In genomic region chr13:44052843-44053607, GRCh38 we compare ENCODE assay signal across 11 cellular contexts.
DNase-seq lines count a peak whose midpoint lies in the region; ATAC-seq, FAIRE-seq and TF ChIP-seq lines count a peak whose summit lies in the region.
"Had no signal": no experiment of that assay in that cellular context is flagged by ENCODE, and none has a peak within 500 bp of the region (broad histone marks: within the 10 kb centered on the region; RNA-seq: fewer than 3 reads in every experiment).

No MANE protein-coding gene starts in this region.

- H3K36me3 ChIP-seq in sigmoid colon: no peaks in the 10 kb centered on the region
- H3K36me3 ChIP-seq in CD8-positive, alpha-beta T cell (ENCODE audit: insufficient read depth, low read length): no peaks in the 10 kb centered on the region
- H3K36me3 ChIP-seq in kidney (ENCODE audit: control insufficient read depth in 1 of 2, insufficient read depth in 2 of 2, low read length in 2 of 2): no peaks in the 10 kb centered on the region

- no peaks in the 10 kb centered on the region for H3K36me3 Mint-ChIP-seq in chondrocyte (ENCODE audit: low read depth)
- no peaks in the 10 kb centered on the region for H3K36me3 Mint-ChIP-seq in CD8-positive, alpha-beta T cell
- H3K36me3 Mint-ChIP-seq: naive thymus-derived CD8-positive, alpha-beta T cell had no signal

- no peak for TF ChIP-seq POLR2A in sigmoid colon (IDR thresholded peaks at IDR 0.05)

- H3K27ac ChIP-seq in sigmoid colon (peak overlapping the region; percentile 15 to 53 (median 38)), kidney (ENCODE audit: low read depth in 2 of 2, low read length in 2 of 2) (peak overlapping the region in 1 of 2 donors; percentile 23)
- H3K27ac ChIP-seq in CD8-positive, alpha-beta T cell (ENCODE audit: low read depth, low read length): no peak overlapping the region

- H3K4me1 Mint-ChIP-seq in chondrocyte (ENCODE audit: low read depth): peaks cover 52% of the 10 kb centered on the region
- no peaks in the 10 kb centered on the region for H3K4me1 Mint-ChIP-seq in CD8-positive, alpha-beta T cell (ENCODE audit: low read depth)

- POLR2A ChIA-PET in CD8-positive, alpha-beta T cell (lab: Charles Lee): no interaction called here

- H3K4me3 Mint-ChIP-seq in chondrocyte (ENCODE audit: unreplicated experiment): peak overlapping the region; percentile 37
- no peak overlapping the region for H3K4me3 Mint-ChIP-seq in CD8-positive, alpha-beta T cell
- H3K4me3 Mint-ChIP-seq: activated T-cell treated with anti-CD3 and anti-CD28 coated beads, Interleukin-2, amount 50 U/mL, for 24 hours; naive thymus-derived CD8-positive, alpha-beta T cell; T-helper 17 cell had no signal

- no peaks in the 10 kb centered on the region for H3K27me3 ChIP-seq in sigmoid colon
- no peaks in the 10 kb centered on the region for H3K27me3 ChIP-seq in CD8-positive, alpha-beta T cell (ENCODE audit: insufficient read depth, low read length)

- no peaks in the 10 kb centered on the region for H3K27me3 Mint-ChIP-seq in chondrocyte (ENCODE audit: low read depth)
- H3K27me3 Mint-ChIP-seq in CD8-positive, alpha-beta T cell (ENCODE audit: low read depth): peaks cover 16% of the 10 kb centered on the region

- no peak for TF ChIP-seq EP300 in sigmoid colon (IDR thresholded peaks at IDR 0.05)

- DNase-seq in ELR (ENCODE audit: low read depth) (peak; percentile 47), chondrocyte (ENCODE audit: low spot score) (no peak), islet precursor cell (peak; percentile 85), sigmoid colon (peak; percentile 62), GF-D8 (lab: John Stamatoyannopoulos, UW) (no peak), D341Med (ENCODE audit: low spot score) (no peak), kidney (no peak)
- no peak for DNase-seq in CD8-positive, alpha-beta T cell
- DNase-seq: activated T-cell treated with anti-CD3 and anti-CD28 coated beads, Interleukin-2, amount 50 U/mL, for 24 hours; naive thymus-derived CD8-positive, alpha-beta T cell; T-helper 17 cell had no signal

- no peak overlapping the region for H3K4me3 ChIP-seq in sigmoid colon
- no peak overlapping the region for H3K4me3 ChIP-seq in CD8-positive, alpha-beta T cell (ENCODE audit: low read depth, low read length)
- H3K4me3 ChIP-seq in kidney (ENCODE audit: low read length in 2 of 2): no peak overlapping the region

- intact Hi-C loops in sigmoid colon (cut with DNase I): loop anchor here (5.0 kb wide), 3 partner anchors 89 to 314 kb away; no protein-coding TSS in a partner anchor
- intact Hi-C loops in CD8-positive, alpha-beta T cell (cut with DNase I, micrococcal nuclease): loop anchor here (5.0 to 10.0 kb wide), 3 partner anchors 139 to 146 kb away; no protein-coding TSS in a partner anchor
- intact Hi-C loops in kidney (cut with DNase I): no loop called here

- H3K4me1 ChIP-seq in sigmoid colon (peaks cover 0 to 31% (median 27%) of the 10 kb centered on the region in 4 donors), kidney (ENCODE audit: control insufficient read depth in 1 of 2, insufficient read depth in 1 of 2, low read depth in 1 of 2, low read length in 2 of 2) (peaks cover 6 to 9% of the 10 kb centered on the region in 2 donors)
- H3K4me1 ChIP-seq in CD8-positive, alpha-beta T cell (ENCODE audit: insufficient read depth, low read length): no peaks in the 10 kb centered on the region

- CTCF ChIA-PET in CD8-positive, alpha-beta T cell (lab: Charles Lee): interaction anchor here (1.8 kb wide), 1 partner anchor 384 kb away, joined by 6 read pairs; no protein-coding TSS in a partner anchor

- H3K9me3 ChIP-seq in sigmoid colon (no peaks in the 10 kb centered on the region), kidney (ENCODE audit: control insufficient read depth in 1 of 2, low read length in 2 of 2) (no peaks in the 10 kb centered on the region)
- H3K9me3 ChIP-seq in CD8-positive, alpha-beta T cell (ENCODE audit: low read length): no peaks in the 10 kb centered on the region

- H3K9ac ChIP-seq in kidney (ENCODE audit: low read length in 2 of 2): no peak overlapping the region

- FAIRE-seq in kidney (lab: Jason Lieb, UNC): no peak

- peak overlapping the region; percentile 99 for H3K27ac Mint-ChIP-seq in chondrocyte (ENCODE audit: unreplicated experiment)
- no peak overlapping the region for H3K27ac Mint-ChIP-seq in CD8-positive, alpha-beta T cell
- H3K27ac Mint-ChIP-seq: activated T-cell treated with anti-CD3 and anti-CD28 coated beads, Interleukin-2, amount 50 U/mL, for 24 hours; T-helper 17 cell had no signal

- WGBS in sigmoid colon, 2 donors: 74 to 76% methylated on average over 15 of the region's 15 CpGs

- H3K9me3 Mint-ChIP-seq in chondrocyte (ENCODE audit: low read depth): no peaks in the 10 kb centered on the region
- H3K9me3 Mint-ChIP-seq in CD8-positive, alpha-beta T cell: no peaks in the 10 kb centered on the region
- H3K9me3 Mint-ChIP-seq: activated T-cell treated with anti-CD3 and anti-CD28 coated beads, Interleukin-2, amount 50 U/mL, for 24 hours; naive thymus-derived CD8-positive, alpha-beta T cell had no signal

- ATAC-seq in CD8-positive, alpha-beta T cell: no peak
- ATAC-seq: naive thymus-derived CD8-positive, alpha-beta T cell; T-helper 17 cell had no signal

- TF ChIP-seq CTCF in chondrocyte (IDR thresholded peaks at IDR 0.05) (peak; percentile 62), sigmoid colon (IDR thresholded peaks at IDR 0.05) (no peak), kidney (IDR thresholded peaks at IDR 0.05; ENCODE audit: borderline replicate concordance, extremely low read depth, insufficient read depth) (no peak)
- TF ChIP-seq CTCF in CD8-positive, alpha-beta T cell (IDR thresholded peaks at IDR 0.05): no peak

Comparison
In these comparisons a context has a peak if more than half of its experiments do, and no peak if none do; other contexts are left out.
1. DNase-seq: peak in ELR (single experiment), islet precursor cell (single experiment) and sigmoid colon (single experiment); none in chondrocyte (single experiment), CD8-positive, alpha-beta T cell (0 of 7), GF-D8 (single experiment), D341Med (single experiment) and kidney (single experiment).